Comparison of ENCODE assay signal across 28 cellular contexts in genomic region chr4:37795796-37796195, GRCh38.
"Had no signal": no experiment of that assay in that cellular context is flagged by ENCODE, and none has a peak within 500 bp of the region (broad histone marks: within the 10 kb centered on the region; RNA-seq: fewer than 3 reads in every experiment).

No MANE protein-coding gene starts in this region.

- H3K27me3 Mint-ChIP-seq: activated naive CD8-positive, alpha-beta T cell had no signal

- H3K27me3 ChIP-seq: adrenal gland, ascending aorta, brain microvascular endothelial cell, neutrophil, ovary, right atrium auricular region, upper lobe of left lung had no signal

- H3K4me3 Mint-ChIP-seq: activated B cell treated with CpG ODN at 0.5 μM for 24 hours; activated CD4-positive, alpha-beta T cell treated with anti-CD3 and anti-CD28 coated beads for 36 hours; activated naive CD8-positive, alpha-beta T cell; activated T-cell treated with anti-CD3 and anti-CD28 coated beads, Interleukin-2, amount 50 U/mL, for 4 hours; mesothelial cell of epicardium; natural killer cell treated with Interleukin-12 subunit alpha and Interleukin-12 subunit beta and Interleukin-15 and Interleukin-18, amount 100 ng/mL, for 72 hours had no signal

- ATAC-seq: activated CD4-positive, alpha-beta T cell treated with anti-CD3 and anti-CD28 coated beads for 36 hours; activated T-cell treated with anti-CD3 and anti-CD28 coated beads, Interleukin-2, amount 50 U/mL, for 4 hours; esophagus mucosa; natural killer cell treated with Interleukin-12 subunit alpha and Interleukin-12 subunit beta and Interleukin-15 and Interleukin-18, amount 100 ng/mL, for 72 hours; stimulated activated naive CD8-positive, alpha-beta T cell treated with anti-CD3 and anti-CD28 coated beads, Interleukin-15, Interleukin-2, amounts not matched to agents 100 U/mL and 50 U/mL, for 24 hours had no signal

- H3K36me3 ChIP-seq: adrenal gland, ascending aorta, brain microvascular endothelial cell, left ventricle myocardium inferior, neutrophil, ovary, prostate gland, right atrium auricular region, upper lobe of left lung had no signal

- H3K4me1 ChIP-seq: adrenal gland, ascending aorta, left ventricle myocardium inferior, prostate gland, right atrium auricular region, upper lobe of left lung had no signal

- H3K27ac ChIP-seq: adrenal gland, ascending aorta, brain microvascular endothelial cell, left ventricle myocardium inferior, neutrophil, ovary, prostate gland, right atrium auricular region, upper lobe of left lung had no signal

- H3K4me1 Mint-ChIP-seq: activated B cell treated with CpG ODN at 0.5 μM for 24 hours; activated CD4-positive, alpha-beta T cell treated with anti-CD3 and anti-CD28 coated beads for 36 hours; mesothelial cell of epicardium had no signal

- H3K9me3 Mint-ChIP-seq: natural killer cell treated with Interleukin-12 subunit alpha and Interleukin-12 subunit beta and Interleukin-15 and Interleukin-18, amount 100 ng/mL, for 72 hours had no signal

- H3K36me3 Mint-ChIP-seq: natural killer cell treated with Interleukin-12 subunit alpha and Interleukin-12 subunit beta and Interleukin-15 and Interleukin-18, amount 100 ng/mL, for 72 hours had no signal

- DNase-seq: activated B cell treated with CpG ODN at 0.5 μM for 24 hours; activated CD4-positive, alpha-beta T cell treated with anti-CD3 and anti-CD28 coated beads for 36 hours; activated CD4-positive, alpha-beta T cell treated with anti-CD3 and anti-CD28 coated beads, Interleukin-2, amount 50 U/mL, for 4 hours; activated CD8-positive, alpha-beta memory T cell treated with anti-CD3 and anti-CD28 coated beads, Interleukin-2, amount 50 U/mL, for 48 hours; activated naive CD4-positive, alpha-beta T cell; activated T-cell treated with anti-CD3 and anti-CD28 coated beads, Interleukin-2, amount 50 U/mL, for 4 hours; adrenal gland; brain microvascular endothelial cell; effector memory CD4-positive, alpha-beta T cell; foreskin melanocyte; hypothalamus; left ventricle myocardium inferior; mammary epithelial cell; ovary; stimulated activated CD4-positive, alpha-beta T cell treated with anti-CD3 and anti-CD28 coated beads, Interleukin-12 subunit alpha, Interleukin-12 subunit beta, amount 100 ng/mL, for 4 hours; stimulated activated CD4-positive, alpha-beta T cell treated with anti-CD3 and anti-CD28 coated beads, Interleukin-4, amount 100 ng/mL, for 4 hours; stimulated activated naive CD8-positive, alpha-beta T cell treated with anti-CD3 and anti-CD28 coated beads, Interleukin-15, Interleukin-2, amounts not matched to agents 100 U/mL and 50 U/mL, for 24 hours; T-helper 2 cell; upper lobe of left lung had no signal

- H3K4me3 ChIP-seq: adrenal gland, ascending aorta, left ventricle myocardium inferior, ovary, prostate gland, right atrium auricular region, upper lobe of left lung had no signal

- H3K27ac Mint-ChIP-seq: activated B cell treated with CpG ODN at 0.5 μM for 24 hours; activated CD4-positive, alpha-beta T cell treated with anti-CD3 and anti-CD28 coated beads for 36 hours; activated naive CD8-positive, alpha-beta T cell; activated T-helper 2 cell treated with anti-CD3 and anti-CD28 coated beads, Interferon-gamma antibody, Interleukin-2, Interleukin-4, amounts not matched to agents 10 μg/mL and 5 μg/mL and 100 μg/mL, durations not matched to agents 14 hours and 24 hours and 36 hours; mesothelial cell of epicardium; natural killer cell treated with Interleukin-12 subunit alpha and Interleukin-12 subunit beta and Interleukin-15 and Interleukin-18, amount 100 ng/mL, for 72 hours had no signal
